In genomic region chr4:24885342-24885741, GRCh38 we compare ENCODE assay signal across 1 cellular context.
TF ChIP-seq lines count a peak whose summit lies in the region.

No MANE protein-coding gene starts in this region.

TF ChIP-seq in H1, 55 proteins besides CTCF, POLR2A, EP300 and RAD21:
- TF ChIP-seq CBX5 (IDR thresholded peaks at IDR 0.05; ENCODE audit: low read depth, low read length) (no peak), BCL11A (IDR thresholded peaks at IDR 0.05; ENCODE audit: low read depth in 2 of 2, low read length in 2 of 2) (no peak), BACH1 (IDR thresholded peaks at IDR 0.05; ENCODE audit: low read length) (no peak)
